Comparison of ENCODE assay signal across 33 cellular contexts in genomic region chr15:53787349-53787748, GRCh38. TPM values are rescaled to one million over a fixed set of nuclear protein-coding genes. Genes with fewer than 3 reads are reported as not detected.
"Had no signal": no experiment of that assay in that cellular context is flagged by ENCODE, and none has a peak within 500 bp of the region (broad histone marks: within the 10 kb centered on the region; RNA-seq: fewer than 3 reads in every experiment).

No MANE protein-coding gene starts in this region.

- H3K27ac Mint-ChIP-seq: activated CD4-positive, alpha-beta memory T cell treated with anti-CD3 and anti-CD28 coated beads for 36 hours; activated CD4-positive, alpha-beta T cell treated with anti-CD3 and anti-CD28 coated beads, Interleukin-2, amount 10 ng/mL, durations not matched to agents 24 days and 14 days; activated naive CD4-positive, alpha-beta T cell treated with anti-CD3 and anti-CD28 coated beads, Interleukin-2, amount 50 U/mL, for 24 hours; activated naive CD8-positive, alpha-beta T cell treated with anti-CD3 and anti-CD28 coated beads, Interleukin-2, amount 50 U/mL, for 24 hours; activated T-cell treated with anti-CD3 and anti-CD28 coated beads, Interleukin-2, amount 50 U/mL, for 24 hours; mesothelial cell of epicardium; stimulated activated naive B cell treated with anti-CD40 and anti-IgM and Interleukin-4, amounts not matched to agents 10 μg/mL and 1 μg/mL and 100 μg/mL, for 72 hours had no signal

- H3K4me1 Mint-ChIP-seq: activated CD4-positive, alpha-beta T cell treated with anti-CD3 and anti-CD28 coated beads, Interleukin-2, amount 10 ng/mL, durations not matched to agents 24 days and 14 days; activated naive CD4-positive, alpha-beta T cell treated with anti-CD3 and anti-CD28 coated beads, Interleukin-2, amount 50 U/mL, for 24 hours; activated naive CD8-positive, alpha-beta T cell treated with anti-CD3 and anti-CD28 coated beads, Interleukin-2, amount 50 U/mL, for 24 hours; naive B cell; neural crest cell; stimulated activated naive B cell treated with anti-CD40 and anti-IgM and Interleukin-4, amounts not matched to agents 10 μg/mL and 1 μg/mL and 100 μg/mL, for 72 hours had no signal

- H3K36me3 Mint-ChIP-seq: activated CD4-positive, alpha-beta memory T cell treated with anti-CD3 and anti-CD28 coated beads for 36 hours; activated naive CD4-positive, alpha-beta T cell treated with anti-CD3 and anti-CD28 coated beads, Interleukin-2, amount 50 U/mL, for 24 hours; mesothelial cell of epicardium; naive B cell; stimulated activated naive B cell treated with anti-CD40 and anti-IgM and Interleukin-4, amounts not matched to agents 10 μg/mL and 1 μg/mL and 100 μg/mL, for 72 hours had no signal

- H3K4me3 ChIP-seq: gastroesophageal sphincter, pancreas, prostate gland, smooth muscle cell, stomach, thyroid gland, upper lobe of left lung, vagina had no signal

- H3K4me3 Mint-ChIP-seq: activated CD4-positive, alpha-beta memory T cell treated with anti-CD3 and anti-CD28 coated beads for 36 hours; activated CD4-positive, alpha-beta T cell treated with anti-CD3 and anti-CD28 coated beads, Interleukin-2, amount 10 ng/mL, durations not matched to agents 24 days and 14 days; activated naive CD4-positive, alpha-beta T cell treated with anti-CD3 and anti-CD28 coated beads, Interleukin-2, amount 50 U/mL, for 24 hours; activated naive CD8-positive, alpha-beta T cell treated with anti-CD3 and anti-CD28 coated beads, Interleukin-2, amount 50 U/mL, for 24 hours; activated T-cell treated with anti-CD3 and anti-CD28 coated beads, Interleukin-2, amount 50 U/mL, for 24 hours; mesothelial cell of epicardium; naive B cell; neural crest cell; stimulated activated naive B cell treated with anti-CD40 and anti-IgM and Interleukin-4, amounts not matched to agents 10 μg/mL and 1 μg/mL and 100 μg/mL, for 72 hours had no signal

- H3K4me1 ChIP-seq: gastroesophageal sphincter, prostate gland, stomach, thyroid gland, vagina had no signal

- H3K36me3 ChIP-seq: gastroesophageal sphincter, pancreas, prostate gland, stomach, thyroid gland, upper lobe of left lung, vagina had no signal

- DNase-seq: activated CD4-positive, alpha-beta memory T cell treated with anti-CD3 and anti-CD28 coated beads for 36 hours; activated CD4-positive, alpha-beta T cell treated with anti-CD3 and anti-CD28 coated beads, Interleukin-2, amount 10 ng/mL, durations not matched to agents 24 days and 14 days; activated CD4-positive, CD25-positive, alpha-beta regulatory T cell treated with anti-CD3 and anti-CD28 coated beads, Interleukin-2, amount 50 U/mL, for 72 hours; activated CD8-positive, alpha-beta memory T cell treated with anti-CD3 and anti-CD28 coated beads, Interleukin-2, amount 50 U/mL, for 48 hours; activated gamma-delta T cell treated with Interleukin-2 at 50 U/mL for 16 hours; activated naive CD8-positive, alpha-beta T cell treated with anti-CD3 and anti-CD28 coated beads, Interleukin-2, amount 50 U/mL, for 24 hours; activated T-cell treated with anti-CD3 and anti-CD28 coated beads, Interleukin-2, amount 50 U/mL, for 24 hours; amygdala; caudate nucleus; cortex of kidney; hippocampal formation; kidney; left colon; naive B cell; nucleus accumbens; pancreas; retina; stimulated activated CD4-positive, alpha-beta T cell treated with anti-CD3 and anti-CD28 coated beads, Interleukin-1b, Interleukin-23, amount 100 ng/mL, for 48 hours; stimulated activated naive B cell treated with anti-CD40 and anti-IgM and Interleukin-4, amounts not matched to agents 10 μg/mL and 1 μg/mL and 100 μg/mL, for 72 hours; stomach; thyroid gland; upper lobe of left lung had no signal

- H3K27me3 ChIP-seq: pancreas, stomach, thyroid gland, upper lobe of left lung, vagina had no signal

- ATAC-seq: activated naive CD8-positive, alpha-beta T cell treated with anti-CD3 and anti-CD28 coated beads, Interleukin-2, amount 50 U/mL, for 24 hours; gastroesophageal sphincter; pancreas; stimulated activated naive B cell treated with anti-CD40 and anti-IgM and Interleukin-4, amounts not matched to agents 10 μg/mL and 1 μg/mL and 100 μg/mL, for 72 hours had no signal

- H3K27me3 Mint-ChIP-seq: activated CD4-positive, alpha-beta T cell treated with anti-CD3 and anti-CD28 coated beads, Interleukin-2, amount 10 ng/mL, durations not matched to agents 24 days and 14 days had no signal

- H3K9me3 ChIP-seq: gastroesophageal sphincter, pancreas, prostate gland, stomach, thyroid gland, upper lobe of left lung, vagina had no signal

- H3K27ac ChIP-seq: gastroesophageal sphincter, pancreas, prostate gland, stomach, thyroid gland, upper lobe of left lung, vagina had no signal

RNA-seq across cellular contexts. Expression of gene WDR72, which starts 27.9 kb away (rescaled TPM):
- total RNA-seq: activated CD4-positive, alpha-beta memory T cell treated with anti-CD3 and anti-CD28 coated beads for 36 hours; activated CD4-positive, alpha-beta T cell treated with anti-CD3 and anti-CD28 coated beads, Interleukin-2, amount 10 ng/mL, durations not matched to agents 24 days and 14 days; chondrocyte; endothelial cell of umbilical vein; fibroblast of lung; fibroblast of villous mesenchyme; vagina had no signal
- polyA plus RNA-seq: endothelial cell of umbilical vein, fibroblast of lung had no signal
